Comparison of ENCODE assay signal across 1 cellular context in the genomic region with DNA sequence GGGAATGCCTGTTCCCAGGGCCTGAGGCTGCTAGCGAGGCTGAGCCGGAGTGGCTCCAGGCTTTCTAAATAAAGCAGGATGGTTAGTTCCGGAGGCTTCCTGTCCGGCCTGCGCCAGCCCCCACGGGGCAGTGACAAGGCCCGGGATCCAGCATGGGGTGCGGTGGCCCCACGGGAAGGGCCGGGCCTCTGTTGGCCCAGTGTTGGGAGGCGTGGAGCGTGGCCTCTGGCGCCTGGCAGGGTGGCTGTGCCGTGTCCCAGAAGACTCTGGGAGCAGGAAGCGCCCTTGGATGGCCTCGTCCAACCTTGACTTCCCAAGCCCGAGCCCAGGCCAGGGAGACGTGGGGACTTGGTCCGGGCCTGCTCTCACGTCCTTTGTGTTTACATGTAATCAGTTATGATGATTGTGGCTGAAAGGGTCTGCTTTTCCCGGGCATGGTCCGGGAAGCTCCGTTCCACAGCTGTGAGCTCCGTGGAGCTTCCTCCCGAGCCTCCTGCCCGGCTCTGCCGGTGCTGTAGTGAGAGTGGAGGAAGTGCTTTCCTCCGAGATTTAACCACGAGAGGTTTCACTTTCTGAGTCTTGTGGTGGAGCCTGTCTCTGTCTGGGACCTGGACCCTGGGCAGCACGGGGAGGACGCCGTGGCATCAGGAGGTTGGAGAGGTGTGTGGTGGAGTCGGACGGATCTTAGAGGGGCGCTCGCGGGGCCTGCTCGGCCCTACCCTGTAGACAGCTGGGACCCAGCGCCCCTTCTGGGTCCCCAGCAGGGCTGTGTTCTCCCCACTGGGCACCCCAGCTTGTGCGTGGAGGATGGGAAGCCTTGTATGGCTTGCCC.
TF ChIP-seq lines count a peak whose summit lies in the region.

No MANE protein-coding gene starts in this region.

TF ChIP-seq in H1, 55 proteins besides CTCF, POLR2A, EP300 and RAD21:
- TF ChIP-seq SAP30 (IDR thresholded peaks at IDR 0.05; ENCODE audit: insufficient read depth, insufficient replicate concordance, low read length) (no peak), SIX5 (IDR thresholded peaks at IDR 0.05; ENCODE audit: low read depth, low read length) (no peak), POLR2AphosphoS5 (IDR thresholded peaks at IDR 0.05; ENCODE audit: low read depth, low read length) (no peak), JUN (IDR thresholded peaks at IDR 0.05; ENCODE audit: low read depth, low read length) (no peak), YY1 (IDR thresholded peaks at IDR 0.05; ENCODE audit: low read depth, low read length) (no peak), GTF2F1 (IDR thresholded peaks at IDR 0.05; ENCODE audit: borderline replicate concordance, low read depth, low read length) (no peak), MAX (IDR thresholded peaks at IDR 0.05) (no peak), CTBP2 (IDR thresholded peaks at IDR 0.05; ENCODE audit: borderline replicate concordance, insufficient read depth, insufficient read length, low read length) (no peak), ASH2L (IDR thresholded peaks at IDR 0.05; ENCODE audit: low read length) (no peak), CBX8 (IDR thresholded peaks at IDR 0.05; ENCODE audit: borderline replicate concordance, low read depth, low read length) (no peak), SIRT6 (IDR thresholded peaks at IDR 0.05; ENCODE audit: low read length) (no peak), EGR1 (IDR thresholded peaks at IDR 0.05; ENCODE audit: borderline replicate concordance, low read depth, low read length) (no peak), SP1 (IDR thresholded peaks at IDR 0.05; ENCODE audit: low read depth, low read length) (no peak), GABPA (IDR thresholded peaks at IDR 0.05; ENCODE audit: borderline replicate concordance, insufficient read depth, low read length) (no peak), TBP (IDR thresholded peaks at IDR 0.05; ENCODE audit: low read depth, low read length) (no peak), SP2 (IDR thresholded peaks at IDR 0.05; ENCODE audit: low read length) (no peak), MAFK (IDR thresholded peaks at IDR 0.05; ENCODE audit: low read depth, low read length) (no peak), NRF1 (IDR thresholded peaks at IDR 0.05; ENCODE audit: low read depth, low read length) (no peak), USF2 (IDR thresholded peaks at IDR 0.05; ENCODE audit: low read length) (no peak)
